ENCODE assay signal across 8 cellular contexts in genomic region chr14:67360469-67361206, GRCh38. TPM values are rescaled to one million over a fixed set of nuclear protein-coding genes. Genes with fewer than 3 reads are reported as not detected.
A peak's percentile ranks its signal among the peaks of the same experiment; 100 is the strongest.
DNase-seq lines count a peak whose midpoint lies in the region; ATAC-seq and TF ChIP-seq lines count a peak whose summit lies in the region.

No MANE protein-coding gene starts in this region.

- H3K4me3 ChIP-seq in SJCRH30, result peak overlapping the region; percentile 78
- H3K4me3 ChIP-seq in osteoblast (ENCODE audit: insufficient read depth, low read length), result peak overlapping the region; percentile 89

- H3K27ac ChIP-seq in SJCRH30, result peak overlapping the region; percentile 97
- H3K27ac ChIP-seq in osteoblast (ENCODE audit: low read depth, low read length), result peak overlapping the region; percentile 100

- H3K9me3 ChIP-seq in SJCRH30 (replicated peaks) (no peaks in the 10 kb centered on the region), osteoblast (ENCODE audit: low read depth, low read length) (no peaks in the 10 kb centered on the region)

- TF ChIP-seq CTCF in osteoblast (IDR thresholded peaks at IDR 0.05; ENCODE audit: extremely low read depth, low read depth, low read length), result no peak

- peaks cover 42% of the 10 kb centered on the region for H4K20me1 ChIP-seq in osteoblast (ENCODE audit: insufficient read depth, low read length)

- H3K36me3 ChIP-seq in SJCRH30 (peaks cover 22% of the 10 kb centered on the region), osteoblast (ENCODE audit: insufficient read depth, low read length) (peaks cover 17% of the 10 kb centered on the region)

- H3K4me1 ChIP-seq in SJCRH30, result peaks cover 6% of the 10 kb centered on the region; the same call in 1 of the 2 replicates
- H3K4me1 ChIP-seq in osteoblast (ENCODE audit: insufficient read depth, low read length), result peaks cover 33% of the 10 kb centered on the region

- H3K79me2 ChIP-seq in osteoblast (ENCODE audit: insufficient read depth, low read length), result peaks cover 92% of the 10 kb centered on the region

- ATAC-seq in GM18511 (IDR thresholded peaks at IDR 0.05; ENCODE audit: unreplicated experiment) (peak; percentile 33), HG02763 (IDR thresholded peaks at IDR 0.05; ENCODE audit: unreplicated experiment) (peak; percentile 26), esophagus mucosa (peak; percentile 38)

- H3K27me3 ChIP-seq in SJCRH30 (no peaks in the 10 kb centered on the region), osteoblast (ENCODE audit: insufficient read depth, low read length) (no peaks in the 10 kb centered on the region)

- H3K4me2 ChIP-seq in osteoblast (ENCODE audit: insufficient read depth, low read length), result peak overlapping the region; percentile 100

- DNase-seq in SJCRH30 (no peak), osteoblast (ENCODE audit: insufficient read length, low spot score, missing footprints) (no peak), NCI-H128 (lab: John Stamatoyannopoulos, UW; ENCODE audit: unreplicated experiment) (no peak), NCI-H226 (no peak)
- DNase-seq in NK-92 treated with Interleukin-12 subunit alpha and Interleukin-12 subunit beta, amount 100 ng/mL, for 24 hours (lab: John Stamatoyannopoulos, UW), result no peak

- peak overlapping the region; percentile 100 for H2AFZ ChIP-seq in osteoblast (ENCODE audit: low read length)

RNA-seq across cellular contexts. Expression of gene EIF2S1, which starts 0.5 kb away (rescaled TPM):
- 232 and 236 TPM in 2 replicates for total RNA-seq in SJCRH30 (2014; rRNA removed; shearing (Covaris generic))
- total RNA-seq in esophagus mucosa (94.2 TPM), osteoblast (127 and 152 TPM in 2 replicates)

RNA-seq across cellular contexts. Expression of gene ATP6V1D, which starts 1.0 kb away (rescaled TPM):
- 65.2 and 77.8 TPM in 2 replicates for total RNA-seq in SJCRH30 (2014; rRNA removed; shearing (Covaris generic))
- 70.0 TPM for total RNA-seq in esophagus mucosa
- total RNA-seq in osteoblast, result 111 and 140 TPM in 2 replicates

RNA-seq across cellular contexts. Expression of gene PLEK2, which starts 51.3 kb away (rescaled TPM):
- not detected in 2 replicates for total RNA-seq in SJCRH30 (2014; rRNA removed; shearing (Covaris generic))
- total RNA-seq in esophagus mucosa (24.5 TPM), osteoblast (1.2 and 2.5 TPM in 2 replicates)
